8 cellular contexts compared by ENCODE assay signal in the genomic region with DNA sequence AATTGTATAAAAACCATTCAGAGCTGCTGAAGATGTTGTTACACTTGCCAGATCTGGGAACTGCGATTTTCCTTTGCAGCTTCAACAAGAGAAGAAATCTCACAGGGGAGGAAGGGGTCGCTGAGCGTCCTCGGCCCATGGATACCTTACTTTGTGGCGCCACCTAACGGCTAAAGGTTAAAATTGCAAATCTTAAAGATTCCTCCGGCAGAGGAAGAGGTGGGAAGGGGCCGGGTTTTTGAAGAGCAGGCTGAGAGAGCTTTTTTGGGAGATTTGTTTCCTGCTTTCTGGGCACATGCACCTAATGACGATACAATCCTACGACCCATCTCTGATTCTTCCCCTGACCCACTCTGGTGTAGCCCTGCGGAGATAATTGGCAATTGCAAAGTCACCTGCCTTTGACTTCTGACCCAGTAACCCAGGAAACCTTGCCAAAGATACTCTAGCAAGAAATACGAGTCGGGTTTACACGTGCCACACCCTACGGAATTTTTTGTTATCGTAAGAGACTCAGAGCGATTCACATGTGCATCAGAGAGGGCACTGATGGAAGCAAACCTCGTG. TPM values are rescaled to one million over a fixed set of nuclear protein-coding genes. Genes with fewer than 3 reads are reported as not detected.
A peak's percentile ranks its signal among the peaks of the same experiment; 100 is the strongest.
DNase-seq lines count a peak whose midpoint lies in the region; ATAC-seq and TF ChIP-seq lines count a peak whose summit lies in the region.

No MANE protein-coding gene starts in this region.

- WGBS in psoas muscle, 3 donors = 1 to 3% (median 2%) methylated on average over 18 of the region's 18 CpGs

- no peaks in the 10 kb centered on the region for H3K9me3 ChIP-seq in psoas muscle

- peaks cover 0 to 12% (median 0%) of the 10 kb centered on the region in 3 donors for H3K27me3 ChIP-seq in psoas muscle (ENCODE audit: insufficient read depth in 3 of 3, low read length in 2 of 3)

- H3K9me3 Mint-ChIP-seq in activated CD4-positive, alpha-beta T cell treated with anti-CD3 and anti-CD28 coated beads, Interleukin-2, amount 10 ng/mL, durations not matched to agents 24 days and 14 days = no peaks in the 10 kb centered on the region

- H3K27ac Mint-ChIP-seq in activated CD4-positive, alpha-beta T cell treated with anti-CD3 and anti-CD28 coated beads, Interleukin-2, amount 10 ng/mL, durations not matched to agents 24 days and 14 days = no peak overlapping the region

- H3K36me3 Mint-ChIP-seq in activated CD4-positive, alpha-beta T cell treated with anti-CD3 and anti-CD28 coated beads, Interleukin-2, amount 10 ng/mL, durations not matched to agents 24 days and 14 days (ENCODE audit: low read depth) = no peaks in the 10 kb centered on the region

- no peak overlapping the region for H3K4me3 Mint-ChIP-seq in activated CD4-positive, alpha-beta T cell treated with anti-CD3 and anti-CD28 coated beads, Interleukin-2, amount 10 ng/mL, durations not matched to agents 24 days and 14 days

- H3K4me3 ChIP-seq in fibroblast of pulmonary artery (replicated peaks; ENCODE audit: low read depth, low read length) (no peak overlapping the region), psoas muscle (peak overlapping the region; percentile 44)

- peaks cover 7% of the 10 kb centered on the region for H3K4me1 ChIP-seq in psoas muscle

- peaks cover 5% of the 10 kb centered on the region for H3K4me1 Mint-ChIP-seq in activated CD4-positive, alpha-beta T cell treated with anti-CD3 and anti-CD28 coated beads, Interleukin-2, amount 10 ng/mL, durations not matched to agents 24 days and 14 days

- no peaks in the 10 kb centered on the region for H3K36me3 ChIP-seq in psoas muscle (ENCODE audit: insufficient read depth in 1 of 2, low read depth in 1 of 2)

- DNase-seq in stimulated activated CD4-positive, alpha-beta T cell treated with anti-CD3 and anti-CD28 coated beads, Interleukin-15, amount 100 ng/mL, for 24 hours = peak; percentile 53
- DNase-seq in stimulated activated CD4-positive, alpha-beta T cell treated with anti-CD3 and anti-CD28 coated beads, Interleukin-4, amount 100 ng/mL, for 1 hour = no peak
- peak; percentile 72 for DNase-seq in NCI-H1105 treated with DMSO at 0.1 percent for 48 hours (lab: John Stamatoyannopoulos, UW)
- DNase-seq in activated CD4-positive, alpha-beta T cell treated with anti-CD3 and anti-CD28 coated beads, Interleukin-2, amount 10 ng/mL, durations not matched to agents 24 days and 14 days = peak; percentile 77
- DNase-seq in fibroblast of pulmonary artery (ENCODE audit: low read depth) = peak; percentile 21
- DNase-seq in psoas muscle = no peak

- intact Hi-C loops in activated CD4-positive, alpha-beta T cell treated with anti-CD3 and anti-CD28 coated beads, Interleukin-2, amount 10 ng/mL, durations not matched to agents 24 days and 14 days (cut with micrococcal nuclease) = no loop called here
- intact Hi-C loops in psoas muscle (cut with DNase I) = loop anchor here (10.0 kb wide), 1 partner anchor 330 kb away; no protein-coding TSS in a partner anchor

- TF ChIP-seq CTCF in fibroblast of pulmonary artery (IDR thresholded peaks at IDR 0.05; ENCODE audit: low read length, missing control alignments) (peak; percentile 57), psoas muscle (IDR thresholded peaks at IDR 0.05) (peak; percentile 54)

- peak in 2 of 4 donors; percentile 53 to 63 for ATAC-seq in psoas muscle
- ATAC-seq in HG02571 (IDR thresholded peaks at IDR 0.05; ENCODE audit: unreplicated experiment) = no peak
- no peak for ATAC-seq in GM21526 (IDR thresholded peaks at IDR 0.05; ENCODE audit: low FRiP score, unreplicated experiment)

- H3K27ac ChIP-seq in psoas muscle = no peak overlapping the region

- peaks cover 4% of the 10 kb centered on the region for H3K27me3 Mint-ChIP-seq in activated CD4-positive, alpha-beta T cell treated with anti-CD3 and anti-CD28 coated beads, Interleukin-2, amount 10 ng/mL, durations not matched to agents 24 days and 14 days

RNA-seq across cellular contexts. Expression of a gene that starts 55.4 kb away (rescaled TPM):
- total RNA-seq in activated CD4-positive, alpha-beta T cell treated with anti-CD3 and anti-CD28 coated beads, Interleukin-2, amount 10 ng/mL, durations not matched to agents 24 days and 14 days = 0.12 TPM in 1 of 2 replicates, not detected in the other
- under 1 TPM; 0.32 to 0.95 (median 0.69) TPM for total RNA-seq in psoas muscle
- polyA plus RNA-seq in psoas muscle = 1 to 10 TPM in 1 of 3 donors, under 1 TPM in 2; 0.18 to 1.9 (median 0.35) TPM

Comparison
In these comparisons a context has a peak if more than half of its experiments do, and no peak if none do; other contexts are left out.
1. DNase-seq: peak in stimulated activated CD4-positive, alpha-beta T cell treated with anti-CD3 and anti-CD28 coated beads, Interleukin-15, amount 100 ng/mL, for 24 hours (single experiment), NCI-H1105 treated with DMSO at 0.1 percent for 48 hours (single experiment), activated CD4-positive, alpha-beta T cell treated with anti-CD3 and anti-CD28 coated beads, Interleukin-2, amount 10 ng/mL, durations not matched to agents 24 days and 14 days (single experiment) and fibroblast of pulmonary artery (single experiment); none in stimulated activated CD4-positive, alpha-beta T cell treated with anti-CD3 and anti-CD28 coated beads, Interleukin-4, amount 100 ng/mL, for 1 hour (single experiment) and psoas muscle (0 of 2).